27 cellular contexts compared by ENCODE assay signal in the genomic region with DNA sequence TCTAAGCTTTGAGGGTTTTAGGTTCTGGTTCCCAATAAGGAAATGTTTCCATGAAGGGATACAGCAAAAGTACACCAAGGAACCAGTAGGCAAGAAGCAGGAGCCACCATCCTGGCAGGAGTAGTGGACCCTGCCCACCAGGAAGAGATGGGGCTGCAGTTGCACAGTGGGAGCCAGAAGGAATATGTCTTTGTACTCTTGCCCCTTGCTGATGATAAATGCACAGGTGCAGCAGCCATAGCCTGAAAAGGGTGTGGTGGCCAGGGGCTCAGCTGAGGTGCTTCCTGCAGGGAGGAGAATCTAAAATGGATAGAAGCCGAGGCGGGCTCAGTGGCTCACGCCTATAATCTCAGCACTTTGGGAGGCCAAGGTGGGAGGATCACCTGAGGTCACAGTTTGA.
"Had no signal": no experiment of that assay in that cellular context is flagged by ENCODE, and none has a peak within 500 bp of the region (broad histone marks: within the 10 kb centered on the region; RNA-seq: fewer than 3 reads in every experiment).

No MANE protein-coding gene starts in this region.

- ATAC-seq: naive thymus-derived CD8-positive, alpha-beta T cell; natural killer cell treated with Interleukin-12 subunit alpha and Interleukin-12 subunit beta and Interleukin-15 and Interleukin-18, amount 100 ng/mL, for 72 hours; pancreas; right cardiac atrium; right lobe of liver; stimulated activated memory B cell treated with anti-CD40 and anti-IgM and Interleukin-4, amounts not matched to agents 10 μg/mL and 1 μg/mL and 100 μg/mL, for 72 hours; stimulated activated naive CD8-positive, alpha-beta T cell treated with anti-CD3 and anti-CD28 coated beads, Interleukin-15, amount 100 ng/mL, for 72 hours; stimulated activated naive CD8-positive, alpha-beta T cell treated with anti-CD3 and anti-CD28 coated beads, Interleukin-15, Interleukin-2, amounts not matched to agents 100 U/mL and 50 U/mL, for 24 hours; upper lobe of right lung had no signal

- H3K4me3 ChIP-seq: pancreas, prostate gland, right lobe of liver, sigmoid colon, smooth muscle cell, spleen, thoracic aorta, thyroid gland, tibial nerve, upper lobe of right lung, uterus had no signal

- H3K27me3 ChIP-seq: neutrophil, pancreas, right lobe of liver, sigmoid colon, spleen, thyroid gland, tibial nerve, upper lobe of right lung, uterus had no signal

- H3K27ac ChIP-seq: pancreas, prostate gland, right lobe of liver, sigmoid colon, spleen, thoracic aorta, thyroid gland, tibial nerve, upper lobe of right lung, uterus had no signal

- FAIRE-seq: pancreas had no signal

- H3K36me3 ChIP-seq: neutrophil, pancreas, prostate gland, right lobe of liver, thoracic aorta, thyroid gland, upper lobe of right lung, uterus had no signal

- DNase-seq: naive B cell; naive thymus-derived CD8-positive, alpha-beta T cell; nephron progenitor cell; nucleus accumbens; pancreas; right cardiac atrium; right lobe of liver; spleen; stimulated activated CD4-positive, alpha-beta T cell treated with anti-CD3 and anti-CD28 coated beads, Interleukin-12 subunit alpha, Interleukin-12 subunit beta, amount 100 ng/mL, for 4 hours; stimulated activated CD4-positive, alpha-beta T cell treated with anti-CD3 and anti-CD28 coated beads, Interleukin-1b, Interleukin-23, amount 100 ng/mL, for 48 hours; stimulated activated CD4-positive, alpha-beta T cell treated with anti-CD3 and anti-CD28 coated beads, Interleukin-4, amount 100 ng/mL, for 1 hour; stimulated activated CD4-positive, alpha-beta T cell treated with anti-CD3 and anti-CD28 coated beads, Interleukin-4, amount 100 ng/mL, for 4 hours; stimulated activated CD8-positive, alpha-beta memory T cell treated with anti-CD3 and anti-CD28 coated beads, Interleukin-4, amount 100 ng/mL, for 48 hours; stimulated activated naive CD4-positive, alpha-beta T cell; stimulated activated naive CD8-positive, alpha-beta T cell treated with anti-CD3 and anti-CD28 coated beads, Interleukin-15, amount 100 ng/mL, for 72 hours; stimulated activated naive CD8-positive, alpha-beta T cell treated with anti-CD3 and anti-CD28 coated beads, Interleukin-15, Interleukin-2, amounts not matched to agents 100 U/mL and 50 U/mL, for 24 hours; thyroid gland; upper lobe of right lung; uterus had no signal

- H3K9me3 ChIP-seq: neutrophil, pancreas, prostate gland, right lobe of liver, sigmoid colon, spleen, thoracic aorta, thyroid gland, tibial nerve, upper lobe of right lung, uterus had no signal

- H3K4me1 ChIP-seq: pancreas, prostate gland, right lobe of liver, sigmoid colon, uterus had no signal
